ENCODE assay signal across 6 cellular contexts in the genomic region with DNA sequence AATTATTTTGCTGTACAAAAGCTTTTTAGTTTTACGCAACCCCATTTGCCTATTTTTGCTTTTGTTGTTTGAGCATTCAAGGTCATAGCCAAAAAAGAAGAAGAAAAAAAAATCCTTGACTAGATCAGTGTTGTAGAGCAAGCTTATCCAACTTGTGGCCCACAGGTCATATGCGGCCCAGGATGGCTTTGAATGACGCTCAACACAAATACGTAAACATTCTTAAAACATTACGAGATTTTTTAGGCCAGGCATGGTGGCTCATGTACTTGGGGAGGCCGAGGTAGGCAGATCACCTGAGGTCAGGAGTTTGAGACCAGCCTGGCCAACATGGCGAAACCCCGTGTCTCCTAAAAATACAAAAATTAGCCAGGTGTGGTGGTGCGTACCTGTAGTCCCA. TPM values are rescaled to one million over a fixed set of nuclear protein-coding genes. Genes with fewer than 3 reads are reported as not detected.
"Had no signal": no experiment of that assay in that cellular context is flagged by ENCODE, and none has a peak within 500 bp of the region (broad histone marks: within the 10 kb centered on the region; RNA-seq: fewer than 3 reads in every experiment).

No MANE protein-coding gene starts in this region.

- ATAC-seq: K562 had no signal

- H3K4me3 ChIP-seq: K562 had no signal

- H3K27me3 Mint-ChIP-seq: IgD-negative memory B cell had no signal

- DNase-seq: IMR-90, KBM-7 had no signal

- H3K36me3 Mint-ChIP-seq: IgD-negative memory B cell had no signal

- H3K27ac Mint-ChIP-seq: IgD-negative memory B cell had no signal

- H3K4me1 Mint-ChIP-seq: IgD-negative memory B cell had no signal

- FAIRE-seq: HTR-8/SVneo, K562 had no signal

- H3K9me3 Mint-ChIP-seq: IgD-negative memory B cell had no signal

- H3K27ac ChIP-seq: HL-60 had no signal

- H3K4me3 Mint-ChIP-seq: IgD-negative memory B cell had no signal

RNA-seq across cellular contexts. Expression of gene GPNMB, which starts 44.4 kb away (rescaled TPM):
- polyA plus RNA-seq: IgD-negative memory B cell had no signal
